In the genomic region with DNA sequence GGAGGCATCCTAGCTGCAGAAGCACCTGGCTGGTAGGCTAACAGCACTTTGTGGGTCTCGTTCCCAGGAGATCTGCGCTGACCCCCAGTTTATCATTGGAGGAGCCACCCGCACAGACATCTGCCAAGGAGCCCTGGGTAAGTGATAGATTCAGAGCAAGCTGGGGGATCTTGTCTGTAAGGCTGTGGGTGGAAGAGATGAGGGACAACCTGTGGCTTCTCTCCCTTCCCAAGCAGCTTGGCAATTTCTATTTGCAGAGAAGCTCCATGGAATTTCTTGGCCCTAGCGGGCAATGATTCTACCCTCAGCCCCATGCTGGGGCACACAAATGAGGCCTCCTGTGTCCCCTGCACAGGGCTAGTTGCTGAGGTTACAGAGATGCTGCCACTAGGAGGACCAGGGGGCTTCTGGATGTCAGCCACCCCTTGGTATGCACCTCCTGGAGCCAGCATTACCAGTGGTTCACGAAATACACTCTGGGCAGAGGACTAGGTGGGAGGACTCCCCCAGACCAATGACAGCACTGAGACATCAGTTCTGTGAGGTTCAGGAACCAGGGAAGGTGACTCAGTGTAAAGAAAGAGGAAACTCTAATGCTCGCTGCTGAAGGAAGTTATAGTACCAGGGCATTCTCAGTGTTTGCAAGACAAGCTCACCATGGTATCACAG, we compare ENCODE assay signal across 8 cellular contexts. TPM values are rescaled to one million over a fixed set of nuclear protein-coding genes. Genes with fewer than 3 reads are reported as not detected.
DNase-seq lines count a peak whose midpoint lies in the region; ATAC-seq and TF ChIP-seq lines count a peak whose summit lies in the region.

No MANE protein-coding gene starts in this region.

- H3K27ac ChIP-seq in breast epithelium, result peak overlapping the region; percentile 87 to 93
- H3K27ac ChIP-seq in osteoblast (ENCODE audit: low read depth, low read length), result peak overlapping the region; percentile 87

- H4K20me1 ChIP-seq in osteoblast (ENCODE audit: insufficient read depth, low read length), result peaks cover 47% of the 10 kb centered on the region

- no peak overlapping the region for H3K4me3 ChIP-seq in breast epithelium
- no peak overlapping the region for H3K4me3 ChIP-seq in osteoblast (ENCODE audit: insufficient read depth, low read length)

- H3K4me1 ChIP-seq in breast epithelium, result peaks cover 3 to 31% of the 10 kb centered on the region in 2 donors
- H3K4me1 ChIP-seq in osteoblast (ENCODE audit: insufficient read depth, low read length), result peaks cover 76% of the 10 kb centered on the region

- H2AFZ ChIP-seq in osteoblast (ENCODE audit: low read length), result no peak overlapping the region

- intact Hi-C loops in breast epithelium (cut with DNase I; ENCODE audit: low total_unique reads), result no loop called here

- no peak overlapping the region for H3K4me2 ChIP-seq in osteoblast (ENCODE audit: insufficient read depth, low read length)

- H3K36me3 ChIP-seq in breast epithelium (no peaks in the 10 kb centered on the region), osteoblast (ENCODE audit: insufficient read depth, low read length) (peaks cover 71% of the 10 kb centered on the region)

- ATAC-seq in GM21786 (IDR thresholded peaks at IDR 0.05; ENCODE audit: unreplicated experiment), result no peak

- H3K27me3 ChIP-seq in breast epithelium (no peaks in the 10 kb centered on the region), osteoblast (ENCODE audit: insufficient read depth, low read length) (no peaks in the 10 kb centered on the region)

- H3K9me3 ChIP-seq in breast epithelium, result no peaks in the 10 kb centered on the region
- H3K9me3 ChIP-seq in osteoblast (ENCODE audit: low read depth, low read length), result no peaks in the 10 kb centered on the region

- peak; percentile 10 for TF ChIP-seq CTCF in GM12873 (IDR thresholded peaks at IDR 0.05; ENCODE audit: insufficient read depth, low read depth, low read length, missing control alignments)
- no peak for TF ChIP-seq CTCF in breast epithelium (IDR thresholded peaks at IDR 0.05)
- TF ChIP-seq CTCF in osteoblast (IDR thresholded peaks at IDR 0.05; ENCODE audit: extremely low read depth, low read depth, low read length), result no peak

- H3K79me2 ChIP-seq in osteoblast (ENCODE audit: insufficient read depth, low read length), result peaks cover 84% of the 10 kb centered on the region

- peak; percentile 24 for DNase-seq in OCI-M1 (lab: John Stamatoyannopoulos, UW)
- no peak for DNase-seq in breast epithelium (ENCODE audit: low spot score in 2 of 2)
- no peak for DNase-seq in osteoblast (ENCODE audit: insufficient read length, low spot score, missing footprints)
- DNase-seq in NCI-H1105 treated with DMSO at 0.1 percent for 48 hours (lab: John Stamatoyannopoulos, UW), result no peak
- DNase-seq in NCI-H446 treated with DMSO at 0.1 percent for 48 hours (lab: John Stamatoyannopoulos, UW), result no peak
- no peak for DNase-seq in COLO829 (ENCODE audit: low spot score)

- no peak for TF ChIP-seq POLR2A in breast epithelium (IDR thresholded peaks at IDR 0.05)

RNA-seq across cellular contexts. Expression of gene CAPN2, which starts 5.5 kb away (rescaled TPM):
- total RNA-seq in breast epithelium, result 100 to 1,000 TPM; 162 to 192 (median 164) TPM
- total RNA-seq in osteoblast, result 340 and 341 TPM in 2 replicates

RNA-seq across cellular contexts. Expression of gene CAPN8, which starts 52.3 kb away (rescaled TPM):
- total RNA-seq in breast epithelium (10 to 100 TPM in 2 of 3 donors, under 1 TPM in 1; 0.32 to 83.9 (median 41.3) TPM), osteoblast (not detected in 2 replicates)
